ENCODE assay signal across 22 cellular contexts in genomic region chr3:148924572-148924971, GRCh38. TPM values are rescaled to one million over a fixed set of nuclear protein-coding genes. Genes with fewer than 3 reads are reported as not detected.
DNase-seq lines count a peak whose midpoint lies in the region; ATAC-seq, FAIRE-seq and TF ChIP-seq lines count a peak whose summit lies in the region.
"Had no signal": no experiment of that assay in that cellular context is flagged by ENCODE, and none has a peak within 500 bp of the region (broad histone marks: within the 10 kb centered on the region; RNA-seq: fewer than 3 reads in every experiment).

No MANE protein-coding gene starts in this region.

- H2AFZ ChIP-seq in SK-N-SH (ENCODE audit: low read depth): no peak overlapping the region

- H3K4me3 ChIP-seq in A549: no peak overlapping the region
- H3K4me3 ChIP-seq in HFF-Myc (replicated peaks; ENCODE audit: low read depth, low read length): no peak overlapping the region
- no peak overlapping the region for H3K4me3 ChIP-seq in SK-N-SH (ENCODE audit: low read depth in 2 of 2, low read length in 1 of 2)
- H3K4me3 ChIP-seq in transverse colon: no peak overlapping the region
- H3K4me3 ChIP-seq: colonic mucosa, SJCRH30 had no signal

- no peak overlapping the region for H3K27ac Mint-ChIP-seq in chondrocyte (ENCODE audit: unreplicated experiment)
- H3K27ac Mint-ChIP-seq: activated B cell treated with CpG ODN at 0.5 μM for 24 hours; activated CD4-positive, alpha-beta memory T cell treated with anti-CD3 and anti-CD28 coated beads for 36 hours; activated naive CD4-positive, alpha-beta T cell treated with anti-CD3 and anti-CD28 coated beads, Interleukin-2, amount 50 U/mL, for 24 hours; activated T-cell treated with anti-CD3 and anti-CD28 coated beads, Interleukin-2, amount 50 U/mL, for 24 hours; CD14-positive monocyte had no signal

- H3K27me3 Mint-ChIP-seq in chondrocyte (ENCODE audit: low read depth): no peaks in the 10 kb centered on the region

- no peak for TF ChIP-seq RAD21 in A549 (conservative IDR thresholded peaks at IDR 0.05 in 1 of 2, IDR thresholded peaks at IDR 0.05 in 1 of 2)
- no peak for TF ChIP-seq RAD21 in SK-N-SH (IDR thresholded peaks at IDR 0.05; ENCODE audit: low read length)

- H3K36me3 ChIP-seq in SK-N-SH (replicated peaks in 1 of 2; ENCODE audit: control insufficient read depth in 1 of 2, insufficient read depth in 2 of 2, low read length in 1 of 2): no peaks in the 10 kb centered on the region
- no peaks in the 10 kb centered on the region for H3K36me3 ChIP-seq in transverse colon
- H3K36me3 ChIP-seq: colonic mucosa, SJCRH30 had no signal

- no peak for ATAC-seq in A549

- no peaks in the 10 kb centered on the region for H3K27me3 ChIP-seq in SK-N-SH (ENCODE audit: insufficient read depth)
- H3K27me3 ChIP-seq in transverse colon: no peaks in the 10 kb centered on the region
- H3K27me3 ChIP-seq: colonic mucosa, SJCRH30 had no signal

- no peaks in the 10 kb centered on the region for H3K79me2 ChIP-seq in SK-N-SH (ENCODE audit: insufficient read depth)

- intact Hi-C loops in transverse colon (cut with DNase I; ENCODE audit: low total_unique reads): no loop called here

- POLR2A ChIA-PET in A549 (lab: Yijun Ruan, JAX): interaction anchor here (0.6 kb wide), 1 partner anchor 8 kb away, joined by 3 read pairs; no protein-coding TSS in a partner anchor
- POLR2A ChIA-PET in SK-N-SH (lab: Yijun Ruan, JAX): no interaction called here

- no peak overlapping the region for H3K4me3 Mint-ChIP-seq in chondrocyte (ENCODE audit: unreplicated experiment)
- H3K4me3 Mint-ChIP-seq: activated B cell treated with CpG ODN at 0.5 μM for 24 hours; activated CD4-positive, alpha-beta memory T cell treated with anti-CD3 and anti-CD28 coated beads for 36 hours; activated naive CD4-positive, alpha-beta T cell treated with anti-CD3 and anti-CD28 coated beads, Interleukin-2, amount 50 U/mL, for 24 hours; activated T-cell treated with anti-CD3 and anti-CD28 coated beads, Interleukin-2, amount 50 U/mL, for 24 hours; CD14-positive monocyte; neural crest cell had no signal

- H3K27ac ChIP-seq in A549: no peak overlapping the region
- no peak overlapping the region for H3K27ac ChIP-seq in SK-N-SH (ENCODE audit: low read depth in 2 of 2, low read length in 1 of 2)
- H3K27ac ChIP-seq in transverse colon: no peak overlapping the region
- H3K27ac ChIP-seq: colonic mucosa, SJCRH30 had no signal

- WGBS in A549 (ENCODE audit: missing lambda C conversion rate): 37% methylated on average over 3 of the region's 3 CpGs
- 43% methylated on average over 3 of the region's 3 CpGs for WGBS in SK-N-SH (ENCODE audit: low lambda C conversion rate)
- WGBS in transverse colon (ENCODE audit: low coverage in 1 of 2), 2 donors: 43 to 56% methylated on average over 3 of the region's 3 CpGs

- H3K9me3 Mint-ChIP-seq in chondrocyte (ENCODE audit: low read depth): peaks cover 3% of the 10 kb centered on the region
- H3K9me3 Mint-ChIP-seq: activated CD4-positive, alpha-beta memory T cell treated with anti-CD3 and anti-CD28 coated beads for 36 hours; activated naive CD4-positive, alpha-beta T cell treated with anti-CD3 and anti-CD28 coated beads, Interleukin-2, amount 50 U/mL, for 24 hours; activated T-cell treated with anti-CD3 and anti-CD28 coated beads, Interleukin-2, amount 50 U/mL, for 24 hours had no signal

- H3K4me1 ChIP-seq in A549 (no peaks in the 10 kb centered on the region), SK-N-SH (ENCODE audit: control insufficient read depth in 1 of 2, insufficient read depth in 2 of 2, low read depth in 1 of 2, low read length in 1 of 2) (peaks cover 0 to 2% of the 10 kb centered on the region in 2 experiments; a peak in 1 of 4 replicates), transverse colon (no peaks in the 10 kb centered on the region)
- H3K4me1 ChIP-seq: colonic mucosa, SJCRH30 had no signal

- TF ChIP-seq POLR2A in A549 (IDR thresholded peaks at IDR 0.05; ENCODE audit: low read length) (no peak), transverse colon (IDR thresholded peaks at IDR 0.05) (no peak)

- H3K4me1 Mint-ChIP-seq in chondrocyte (ENCODE audit: low read depth): peaks cover 7% of the 10 kb centered on the region
- H3K4me1 Mint-ChIP-seq: activated B cell treated with CpG ODN at 0.5 μM for 24 hours; activated naive CD4-positive, alpha-beta T cell treated with anti-CD3 and anti-CD28 coated beads, Interleukin-2, amount 50 U/mL, for 24 hours; CD14-positive monocyte; neural crest cell had no signal

- no peak overlapping the region for H3K9ac ChIP-seq in SK-N-SH

- no peak for FAIRE-seq in A549 (lab: Jason Lieb, UNC)

- in situ Hi-C loops in GM13977 (cut with MboI; ENCODE audit: low pct_unique_long_range_greater_than_20kb, low sequenced_read_pairs, unreplicated experiment) (no loop called here), transverse colon (cut with MboI; ENCODE audit: low pct_ligation_motif_present in 1 of 4, low pct_unique_long_range_greater_than_20kb in 1 of 4, low sequenced_read_pairs in 3 of 4) (no loop called here)

- CTCF ChIA-PET in A549 (lab: Yijun Ruan, JAX) (no interaction called here), SK-N-SH (lab: Yijun Ruan, JAX) (interaction anchor here (0.7 kb wide), 1 partner anchor 139 kb away, joined by 5 read pairs; no protein-coding TSS in a partner anchor)

- H3K36me3 Mint-ChIP-seq in chondrocyte (ENCODE audit: low read depth): peaks cover 2% of the 10 kb centered on the region
- H3K36me3 Mint-ChIP-seq: activated CD4-positive, alpha-beta memory T cell treated with anti-CD3 and anti-CD28 coated beads for 36 hours; activated naive CD4-positive, alpha-beta T cell treated with anti-CD3 and anti-CD28 coated beads, Interleukin-2, amount 50 U/mL, for 24 hours; CD14-positive monocyte had no signal

- H3K4me2 ChIP-seq in A549 (no peak overlapping the region), SK-N-SH (no peak overlapping the region)

- H3K9me2 ChIP-seq in SK-N-SH: no peaks in the 10 kb centered on the region

- no peak for TF ChIP-seq EP300 in A549 (IDR thresholded peaks at IDR 0.05)
- TF ChIP-seq EP300 in SK-N-SH (IDR thresholded peaks at IDR 0.05; ENCODE audit: borderline replicate concordance in 1 of 2, low read depth in 1 of 2, low read length in 1 of 2): no peak
- no peak for TF ChIP-seq EP300 in transverse colon (IDR thresholded peaks at IDR 0.05; ENCODE audit: low read depth)

- H4K20me1 ChIP-seq in SK-N-SH (ENCODE audit: insufficient read depth): no peaks in the 10 kb centered on the region

- DNase-seq in A549 (ENCODE audit: low read depth in 1 of 2, low spot score in 1 of 2) (no peak), HFF-Myc (ENCODE audit: extremely low read depth, low read depth) (peak; percentile 71), SK-N-SH (no peak), fibroblast of peridontal ligament (ENCODE audit: extremely low read depth) (peak; percentile 34), GM13977 (ENCODE audit: low spot score) (no peak), T-helper 2 cell (no peak), chondrocyte (ENCODE audit: low spot score) (no peak), transverse colon (no peak)
- DNase-seq: activated B cell treated with CpG ODN at 0.5 μM for 24 hours; activated CD4-positive, alpha-beta memory T cell treated with anti-CD3 and anti-CD28 coated beads for 36 hours; activated T-cell treated with anti-CD3 and anti-CD28 coated beads, Interleukin-2, amount 50 U/mL, for 24 hours; colonic mucosa; DMS 273 treated with DMSO at 0.1 percent for 48 hours; NCI-H1417 treated with DMSO at 0.1 percent for 48 hours; NCI-H2171; OCI-M1; SJCRH30 had no signal

- no peaks in the 10 kb centered on the region for H3F3A ChIP-seq in SK-N-SH (replicated peaks; ENCODE audit: insufficient read depth)

- no peaks in the 10 kb centered on the region for H3K9me3 ChIP-seq in A549
- no peaks in the 10 kb centered on the region for H3K9me3 ChIP-seq in SK-N-SH
- H3K9me3 ChIP-seq in transverse colon: no peaks in the 10 kb centered on the region
- H3K9me3 ChIP-seq: colonic mucosa, SJCRH30 had no signal

- no peak for TF ChIP-seq CTCF in A549 (IDR thresholded peaks at IDR 0.05)
- TF ChIP-seq CTCF in HFF-Myc (IDR thresholded peaks at IDR 0.05; ENCODE audit: low read depth, low read length, missing control alignments): no peak
- no peak for TF ChIP-seq CTCF in SK-N-SH (IDR thresholded peaks at IDR 0.05)
- no peak for TF ChIP-seq CTCF in GM13977 (IDR thresholded peaks at IDR 0.05; ENCODE audit: extremely low read depth, insufficient read depth, missing control alignments)
- no peak for TF ChIP-seq CTCF in chondrocyte (IDR thresholded peaks at IDR 0.05)
- no peak for TF ChIP-seq CTCF in transverse colon (IDR thresholded peaks at IDR 0.05)

TF ChIP-seq in A549, 52 proteins besides CTCF, POLR2A, EP300 and RAD21 (continues in another document):
- TF ChIP-seq FOSL2 (IDR thresholded peaks at IDR 0.05) (no peak), FOSL2 (CRISPR knock-in tag; IDR thresholded peaks at IDR 0.05) (peak; percentile 71), RCOR1 (IDR thresholded peaks at IDR 0.05; ENCODE audit: low read depth, low read length) (no peak), MAFK (IDR thresholded peaks at IDR 0.05; ENCODE audit: partially characterized antibody) (peak; percentile 14)

TF ChIP-seq in SK-N-SH, 30 proteins besides CTCF, POLR2A, EP300 and RAD21:
- TF ChIP-seq JUND (IDR thresholded peaks at IDR 0.05): peak; percentile 40; the same call in 1 of the 2 replicates
- no peak for TF ChIP-seq RXRA (IDR thresholded peaks at IDR 0.05; ENCODE audit: borderline replicate concordance, low read depth)
TF ChIP-seq in SK-N-SH: peak in this region for 1.

RNA-seq across cellular contexts. Expression of gene CPA3, which starts 59.5 kb away (rescaled TPM):
- polyA plus RNA-seq in A549 (2011; rRNA removed) (not detected in 2 replicates), A549 (2017; fragmentation: RNase III; extraction: RNeasy Plus Mini Kit Qiagen cat#74134 plus additional on column Dnase treatment) (not detected in 3 replicates), SK-N-SH (2012; rRNA removed) (0.06 TPM in 1 of 2 replicates, not detected in the other)
- not detected in 2 replicates for polyA plus RNA-seq in A549 (2012; cell fraction: cytosol; rRNA removed)
- not detected in 2 replicates for polyA plus RNA-seq in A549 (2012; cell fraction: nucleus; rRNA removed)
- polyA minus RNA-seq in A549 (2011; rRNA and poly(A)+ RNA removed): not detected in 2 replicates
- 0.06 TPM in 1 of 2 replicates, not detected in the other for polyA plus RNA-seq in SK-N-SH (2012; cell fraction: cytosol; rRNA removed)
- polyA plus RNA-seq in SK-N-SH (2012; cell fraction: nucleus; rRNA removed): 0.06 TPM in 1 of 2 replicates, not detected in the other
- total RNA-seq in chondrocyte (not detected in 3 replicates), transverse colon (1 to 10 TPM in 3 of 4 donors, under 1 TPM in 1; 0.80 to 5.6 (median 4.3) TPM)
- total RNA-seq: A673; activated B cell treated with CpG ODN at 0.5 μM for 24 hours; activated CD4-positive, alpha-beta memory T cell treated with anti-CD3 and anti-CD28 coated beads for 36 hours; MCF 10A; neural crest cell; SJCRH30 had no signal
- polyA plus RNA-seq: CD14-positive monocyte had no signal

Comparison
In these comparisons a context has a peak if more than half of its experiments do, and no peak if none do; other contexts are left out.
1. DNase-seq: peak in HFF-Myc (single experiment) and fibroblast of peridontal ligament (single experiment); none in A549 (0 of 2), SK-N-SH (single experiment), GM13977 (single experiment), T-helper 2 cell (0 of 5), chondrocyte (single experiment) and transverse colon (single experiment).